ENCODE assay signal across 8 cellular contexts in the genomic region with DNA sequence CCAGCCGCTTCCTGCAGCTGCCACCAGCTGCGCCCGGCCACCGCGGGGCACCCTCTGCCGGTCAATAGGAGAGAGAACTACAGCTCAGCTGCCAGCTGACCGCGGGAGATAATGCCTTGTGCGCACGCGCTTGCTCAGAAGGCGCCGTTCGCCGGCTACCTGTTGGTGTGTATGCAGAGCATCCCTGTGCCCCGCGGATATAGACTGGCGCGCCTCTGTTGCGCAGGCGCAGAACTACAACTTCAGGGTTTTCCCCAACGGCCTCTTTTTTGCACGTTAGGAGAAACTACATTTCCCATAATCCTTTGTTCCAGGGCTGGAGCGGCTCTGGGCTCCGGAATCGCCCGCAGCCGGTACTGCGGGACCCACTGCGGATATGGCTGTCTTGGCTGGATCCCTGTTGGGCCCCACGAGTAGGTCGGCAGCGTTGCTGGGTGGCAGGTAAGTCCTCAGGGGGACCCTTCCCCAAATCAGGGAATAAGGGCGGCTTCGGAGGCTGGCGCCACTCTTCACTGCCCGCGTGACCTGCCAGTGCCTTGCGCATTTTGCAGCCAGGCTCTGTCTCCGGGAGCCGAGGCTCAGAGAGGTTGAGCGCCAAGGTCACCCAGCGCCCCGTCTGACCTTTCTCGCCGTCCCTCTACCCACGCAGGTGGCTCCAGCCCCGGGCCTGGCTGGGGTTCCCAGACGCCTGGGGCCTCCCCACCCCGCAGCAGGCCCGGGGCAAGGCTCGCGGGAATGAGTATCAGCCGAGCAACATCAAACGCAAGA. TPM values are rescaled to one million over a fixed set of nuclear protein-coding genes. Genes with fewer than 3 reads are reported as not detected.
DNase-seq lines count a peak whose midpoint lies in the region; ATAC-seq and TF ChIP-seq lines count a peak whose summit lies in the region.

Gene MRPL34, plus strand, starts transcription at position 356 of the 768 bp plus-strand sequence. Its CDS starts 21 bp downstream, at position 377.

- H3K4me3 Mint-ChIP-seq in activated B cell treated with CpG ODN at 0.5 μM for 24 hours: peak within 1 kb of the TSS; percentile 88

- DNase-seq in AG08395 (ENCODE audit: low spot score) (peak; percentile 92), NCI-H226 (peak; percentile 99), activated B cell treated with CpG ODN at 0.5 μM for 24 hours (peak; percentile 88), inferior parietal cortex (ENCODE audit: extremely low spot score) (peak; percentile 98)
- peak; percentile 96 for DNase-seq in central memory CD4-positive, alpha-beta T cell
- DNase-seq in stimulated activated CD4-positive, alpha-beta T cell treated with anti-CD3 and anti-CD28 coated beads, Interleukin-12 subunit alpha, Interleukin-12 subunit beta, amount 100 ng/mL, for 24 hours (ENCODE audit: low read depth in 2 of 2): peak; percentile 89 to 92

- H3K27me3 Mint-ChIP-seq in activated B cell treated with CpG ODN at 0.5 μM for 24 hours: no peaks in the 10 kb centered on the region

- H3K27ac Mint-ChIP-seq in activated B cell treated with CpG ODN at 0.5 μM for 24 hours: peak within 1 kb of the TSS; percentile 91

- intact Hi-C loops in activated B cell treated with CpG ODN at 0.5 μM for 24 hours (cut with micrococcal nuclease): loop anchor here (1.0 to 10.0 kb wide), 7 partner anchors 13 to 718 kb away; partner anchors contain the start of genes BABAM1 and GTPBP3

- H3K36me3 Mint-ChIP-seq in activated B cell treated with CpG ODN at 0.5 μM for 24 hours (ENCODE audit: low read depth): peaks cover 7% of the 10 kb centered on the region

- CTCF ChIA-PET in activated B cell treated with CpG ODN at 0.5 μM for 24 hours (lab: Charles Lee): interaction anchor here (0.7 to 2.3 kb wide), 13 partner anchors 11 to 240 kb away, joined by 3 to 14 read pairs (median 4); partner anchors contain the start of genes ANKLE1, ANO8 and BABAM1

- H3K4me1 Mint-ChIP-seq in activated B cell treated with CpG ODN at 0.5 μM for 24 hours: peaks cover 51% of the 10 kb centered on the region

- ATAC-seq in GM18907 (IDR thresholded peaks at IDR 0.05; ENCODE audit: unreplicated experiment) (peak; percentile 74), HG03175 (IDR thresholded peaks at IDR 0.05; ENCODE audit: unreplicated experiment) (peak; percentile 71), activated B cell treated with CpG ODN at 0.5 μM for 24 hours (ENCODE audit: low read depth) (peak; percentile 69)

- TF ChIP-seq CTCF in activated B cell treated with CpG ODN at 0.5 μM for 24 hours (IDR thresholded peaks at IDR 0.05): no peak

- no peaks in the 10 kb centered on the region for H3K9me3 Mint-ChIP-seq in activated B cell treated with CpG ODN at 0.5 μM for 24 hours

- POLR2A ChIA-PET in activated B cell treated with CpG ODN at 0.5 μM for 24 hours (lab: Charles Lee): interaction anchor here (0.5 to 1.2 kb wide), 26 partner anchors 13 to 1227 kb away, joined by 3 to 19 read pairs (median 4); partner anchors contain the start of genes ANO8, BABAM1, MVB12A and USE1

RNA-seq across cellular contexts. Expression of gene MRPL34, which starts in this region (rescaled TPM):
- total RNA-seq in activated B cell treated with CpG ODN at 0.5 μM for 24 hours: 38.2 and 46.1 TPM in 2 replicates

Comparison
In these comparisons a context has a peak if more than half of its experiments do, and no peak if none do; other contexts are left out.
1. Peak in every context shown above with its lines: DNase-seq and ATAC-seq.